In genomic region chr4:167265231-167265630, GRCh38 we compare ENCODE assay signal across 21 cellular contexts. TPM values are rescaled to one million over a fixed set of nuclear protein-coding genes. Genes with fewer than 3 reads are reported as not detected.
DNase-seq lines count a peak whose midpoint lies in the region; TF ChIP-seq lines count a peak whose summit lies in the region.
"Had no signal": no experiment of that assay in that cellular context is flagged by ENCODE, and none has a peak within 500 bp of the region (broad histone marks: within the 10 kb centered on the region; RNA-seq: fewer than 3 reads in every experiment).

No MANE protein-coding gene starts in this region.

- peaks cover 3% of the 10 kb centered on the region for H3K4me1 ChIP-seq in prostate gland (replicated peaks)
- no peaks in the 10 kb centered on the region for H3K4me1 ChIP-seq in tibial nerve
- H3K4me1 ChIP-seq: HAP-1 had no signal

- WGBS in prostate gland, result 35% methylated on average over 5 of the region's 5 CpGs
- WGBS in tibial nerve, 2 donors, result 87 to 91% methylated on average over 5 of the region's 5 CpGs

- DNase-seq in NCI-H748 (lab: John Stamatoyannopoulos, UW; ENCODE audit: unreplicated experiment) (peak; percentile 4), NCI-H748 treated with DMSO at 0.1 percent for 48 hours (lab: John Stamatoyannopoulos, UW) (no peak), epithelial cell of prostate (ENCODE audit: low read depth, low spot score) (peak; percentile 43), prostate gland (ENCODE audit: low spot score) (peak; percentile 58), tibial nerve (ENCODE audit: low spot score in 2 of 2) (no peak), germinal center (ENCODE audit: low spot score) (no peak), MV-4-11 (lab: John Stamatoyannopoulos, UW) (no peak)
- DNase-seq: C1 segment of cervical spinal cord; Calu3; CD4-positive, alpha-beta memory T cell; COR-L47; DMS53; DMS79 treated with DMSO at 0.1 percent for 48 hours; GF-D8; GOT3; HFFc6 had no signal

- H3K4me3 ChIP-seq in prostate gland (no peak overlapping the region), tibial nerve (no peak overlapping the region)
- H3K4me3 ChIP-seq: HAP-1 had no signal

- H3K27me3 ChIP-seq in prostate gland (replicated peaks; ENCODE audit: insufficient read depth), result no peaks in the 10 kb centered on the region
- no peaks in the 10 kb centered on the region for H3K27me3 ChIP-seq in tibial nerve

- H3K9me3 ChIP-seq in prostate gland (no peaks in the 10 kb centered on the region), tibial nerve (no peaks in the 10 kb centered on the region)
- H3K9me3 ChIP-seq: HAP-1 had no signal

- no peak for TF ChIP-seq EP300 in tibial nerve (IDR thresholded peaks at IDR 0.05)

- intact Hi-C loops in prostate gland (cut with DNase I), result no loop called here

- TF ChIP-seq CTCF in VCaP (conservative IDR thresholded peaks at IDR 0.05) (no peak), prostate gland (IDR thresholded peaks at IDR 0.05) (no peak), tibial nerve (IDR thresholded peaks at IDR 0.05) (no peak)

- H3K27ac ChIP-seq in VCaP (peak overlapping the region; percentile 74), epithelial cell of prostate (no peak overlapping the region), prostate gland (no peak overlapping the region), tibial nerve (no peak overlapping the region)
- H3K27ac ChIP-seq: 22Rv1 had no signal

- TF ChIP-seq POLR2A in prostate gland (IDR thresholded peaks at IDR 0.05) (no peak), tibial nerve (IDR thresholded peaks at IDR 0.05) (no peak)

- H3K36me3 ChIP-seq in prostate gland (no peaks in the 10 kb centered on the region), tibial nerve (no peaks in the 10 kb centered on the region)
- H3K36me3 ChIP-seq: HAP-1 had no signal

RNA-seq across cellular contexts. Expression of gene SPOCK3, which starts 30.9 kb away (rescaled TPM):
- total RNA-seq in prostate gland (10 to 100 TPM; 18.1 to 22.8 TPM), tibial nerve (1 to 10 TPM in 1 of 4 donors, not detected in 3; 1.5 TPM)
- total RNA-seq: CD4-positive, alpha-beta memory T cell; Daoy; G401; HFFc6 had no signal

Comparison
In these comparisons a context has a peak if more than half of its experiments do, and no peak if none do; other contexts are left out.
1. DNase-seq: peak in NCI-H748 (single experiment), epithelial cell of prostate (single experiment) and prostate gland (single experiment); none in NCI-H748 treated with DMSO at 0.1 percent for 48 hours (single experiment), tibial nerve (0 of 2), germinal center (single experiment) and MV-4-11 (single experiment).
2. RNA of gene SPOCK3, which starts 30.9 kb away (total RNA-seq): 18.1 to 22.8 TPM in prostate gland; 1.5 TPM in tibial nerve; every median in the first group is over 4 times any median in the second.